ENCODE assay signal across 8 cellular contexts in genomic region chr11:125871391-125872137, GRCh38. TPM values are rescaled to one million over a fixed set of nuclear protein-coding genes. Genes with fewer than 3 reads are reported as not detected.
A peak's percentile ranks its signal among the peaks of the same experiment; 100 is the strongest.
DNase-seq lines count a peak whose midpoint lies in the region; ATAC-seq and TF ChIP-seq lines count a peak whose summit lies in the region.

No MANE protein-coding gene starts in this region.

- no peaks in the 10 kb centered on the region for H3K4me1 ChIP-seq in mammary epithelial cell (ENCODE audit: insufficient read depth, low read length)
- H3K4me1 ChIP-seq in naive thymus-derived CD4-positive, alpha-beta T cell (ENCODE audit: control insufficient read depth in 2 of 2, insufficient read depth in 2 of 2, low read length in 2 of 2): no peaks in the 10 kb centered on the region
- no peaks in the 10 kb centered on the region for H3K4me1 ChIP-seq in esophagus squamous epithelium

- 74% methylated on average over 10 of the region's 10 CpGs for WGBS in mammary epithelial cell (ENCODE audit: low coverage, missing lambda C conversion rate)
- 68 to 74% methylated on average over 9 to 10 of the region's 10 CpGs for WGBS in esophagus squamous epithelium, 2 donors

- no peak for ATAC-seq in activated CD8-positive, alpha-beta memory T cell treated with anti-CD3 and anti-CD28 coated beads, Interleukin-2, amount 10 ng/mL, durations not matched to agents 7 days and 5 days
- ATAC-seq in naive thymus-derived CD4-positive, alpha-beta T cell: peak; percentile 69
- no peak for ATAC-seq in GM21529 (IDR thresholded peaks at IDR 0.05; ENCODE audit: unreplicated experiment)

- H3K4me1 Mint-ChIP-seq in activated CD8-positive, alpha-beta memory T cell treated with anti-CD3 and anti-CD28 coated beads, Interleukin-2, amount 10 ng/mL, durations not matched to agents 7 days and 5 days: no peaks in the 10 kb centered on the region
- H3K4me1 Mint-ChIP-seq in naive thymus-derived CD4-positive, alpha-beta T cell: no peaks in the 10 kb centered on the region
- peaks cover 1% of the 10 kb centered on the region for H3K4me1 Mint-ChIP-seq in CD14-positive monocyte

- no peak overlapping the region for H2AFZ ChIP-seq in mammary epithelial cell (ENCODE audit: low read depth, low read length)

- TF ChIP-seq POLR2A in esophagus squamous epithelium (IDR thresholded peaks at IDR 0.05): no peak

- in situ Hi-C loops in mammary epithelial cell (cut with MboI; ENCODE audit: low sequenced_read_pairs in 2 of 2): loop anchor here in 1 of 2 donors (10.0 kb wide), 1 partner anchor 247 kb away; the partner anchor contains the start of gene CHEK1

- no peaks in the 10 kb centered on the region for H3K9me3 Mint-ChIP-seq in activated CD8-positive, alpha-beta memory T cell treated with anti-CD3 and anti-CD28 coated beads, Interleukin-2, amount 10 ng/mL, durations not matched to agents 7 days and 5 days (ENCODE audit: low read depth)
- peaks cover 0 to 11% (median 0%) of the 10 kb centered on the region in 11 donors for H3K9me3 Mint-ChIP-seq in naive thymus-derived CD4-positive, alpha-beta T cell
- H3K9me3 Mint-ChIP-seq in CD14-positive monocyte: peaks cover 9 to 20% (median 11%) of the 10 kb centered on the region in 7 donors

- no peaks in the 10 kb centered on the region for H3K36me3 ChIP-seq in mammary epithelial cell (ENCODE audit: insufficient read depth, low read length)
- no peaks in the 10 kb centered on the region for H3K36me3 ChIP-seq in naive thymus-derived CD4-positive, alpha-beta T cell (ENCODE audit: control insufficient read depth in 2 of 3, insufficient read depth in 3 of 3, low read length in 3 of 3)
- no peaks in the 10 kb centered on the region for H3K36me3 ChIP-seq in esophagus squamous epithelium

- H3K4me3 ChIP-seq in mammary epithelial cell (replicated peaks in 1 of 3; ENCODE audit: insufficient read depth in 1 of 3, low read depth in 2 of 3, low read length in 3 of 3): no peak overlapping the region
- no peak overlapping the region for H3K4me3 ChIP-seq in naive thymus-derived CD4-positive, alpha-beta T cell (ENCODE audit: low read length)
- no peak overlapping the region for H3K4me3 ChIP-seq in esophagus squamous epithelium

- no peak overlapping the region for H3K4me2 ChIP-seq in mammary epithelial cell (ENCODE audit: insufficient read depth, low read depth, low read length)

- no peak overlapping the region for H3K4me3 Mint-ChIP-seq in activated CD8-positive, alpha-beta memory T cell treated with anti-CD3 and anti-CD28 coated beads, Interleukin-2, amount 10 ng/mL, durations not matched to agents 7 days and 5 days
- H3K4me3 Mint-ChIP-seq in naive thymus-derived CD4-positive, alpha-beta T cell: no peak overlapping the region
- H3K4me3 Mint-ChIP-seq in CD14-positive monocyte: no peak overlapping the region

- POLR2A ChIA-PET in naive thymus-derived CD4-positive, alpha-beta T cell (lab: Charles Lee): no interaction called here

- CTCF ChIA-PET in activated CD8-positive, alpha-beta memory T cell treated with anti-CD3 and anti-CD28 coated beads, Interleukin-2, amount 10 ng/mL, durations not matched to agents 7 days and 5 days (lab: Charles Lee): no interaction called here
- CTCF ChIA-PET in mammary epithelial cell (lab: Charles Lee; ENCODE audit: low non-redundant PET): no interaction called here
- CTCF ChIA-PET in naive thymus-derived CD4-positive, alpha-beta T cell (lab: Charles Lee): no interaction called here

- TF ChIP-seq CTCF in mammary epithelial cell (conservative IDR thresholded peaks at IDR 0.05 in 1 of 2, IDR thresholded peaks at IDR 0.05 in 1 of 2; ENCODE audit: extremely low read depth in 1 of 2, insufficient read depth in 1 of 2, low read depth in 1 of 2, low read length in 2 of 2) (peak; percentile 36 to 46), CD14-positive monocyte (IDR thresholded peaks at IDR 0.05) (no peak), esophagus squamous epithelium (IDR thresholded peaks at IDR 0.05) (peak in 3 of 6 experiments; percentile 20 to 44 (median 20))

- peaks cover 5% of the 10 kb centered on the region for H3K9me3 ChIP-seq in mammary epithelial cell (replicated peaks; ENCODE audit: insufficient read depth, low read length)
- no peaks in the 10 kb centered on the region for H3K9me3 ChIP-seq in naive thymus-derived CD4-positive, alpha-beta T cell (ENCODE audit: control insufficient read depth in 2 of 3, low read length in 3 of 3)
- no peaks in the 10 kb centered on the region for H3K9me3 ChIP-seq in esophagus squamous epithelium

- H3K27ac Mint-ChIP-seq in activated CD8-positive, alpha-beta memory T cell treated with anti-CD3 and anti-CD28 coated beads, Interleukin-2, amount 10 ng/mL, durations not matched to agents 7 days and 5 days: no peak overlapping the region
- no peak overlapping the region for H3K27ac Mint-ChIP-seq in naive thymus-derived CD4-positive, alpha-beta T cell
- no peak overlapping the region for H3K27ac Mint-ChIP-seq in CD14-positive monocyte

- intact Hi-C loops in mammary epithelial cell (cut with micrococcal nuclease): loop anchor here (10.0 kb wide), 1 partner anchor 727 kb away; no protein-coding TSS in a partner anchor
- intact Hi-C loops in naive thymus-derived CD4-positive, alpha-beta T cell (cut with micrococcal nuclease): loop anchor here (1.0 to 10.0 kb wide), 9 partner anchors 147 to 1799 kb away; partner anchors contain the start of gene EI24 (in 1 of the 2)
- intact Hi-C loops in CD14-positive monocyte (cut with micrococcal nuclease): no loop called here
- intact Hi-C loops in esophagus squamous epithelium (cut with DNase I): no loop called here

- no TSS peak for BruUV-seq in mammary epithelial cell (replicated peaks; lab: Mats Ljungman, UMichigan)

- no peaks in the 10 kb centered on the region for H3K27me3 ChIP-seq in mammary epithelial cell (ENCODE audit: insufficient read depth, low read length)
- no peaks in the 10 kb centered on the region for H3K27me3 ChIP-seq in naive thymus-derived CD4-positive, alpha-beta T cell (ENCODE audit: control insufficient read depth in 2 of 2, insufficient read depth in 2 of 2, low read length in 2 of 2)
- H3K27me3 ChIP-seq in esophagus squamous epithelium: no peaks in the 10 kb centered on the region

- H3K36me3 Mint-ChIP-seq in activated CD8-positive, alpha-beta memory T cell treated with anti-CD3 and anti-CD28 coated beads, Interleukin-2, amount 10 ng/mL, durations not matched to agents 7 days and 5 days: no peaks in the 10 kb centered on the region
- peaks cover 0 to 9% (median 0%) of the 10 kb centered on the region in 5 donors for H3K36me3 Mint-ChIP-seq in naive thymus-derived CD4-positive, alpha-beta T cell
- no peaks in the 10 kb centered on the region for H3K36me3 Mint-ChIP-seq in CD14-positive monocyte

- H3K27ac ChIP-seq in mammary epithelial cell (ENCODE audit: insufficient read depth, low read depth, low read length): no peak overlapping the region
- no peak overlapping the region for H3K27ac ChIP-seq in naive thymus-derived CD4-positive, alpha-beta T cell (ENCODE audit: low read depth, low read length)
- no peak overlapping the region for H3K27ac ChIP-seq in esophagus squamous epithelium

- peak; percentile 25 for DNase-seq in activated CD8-positive, alpha-beta memory T cell treated with anti-CD3 and anti-CD28 coated beads, Interleukin-2, amount 50 U/mL, for 4 hours
- no peak for DNase-seq in activated CD8-positive, alpha-beta memory T cell treated with anti-CD3 and anti-CD28 coated beads, Interleukin-2, amount 10 ng/mL, durations not matched to agents 7 days and 5 days
- DNase-seq in NCI-H69 (lab: John Stamatoyannopoulos, UW) (peak; percentile 66), mammary epithelial cell (peak; percentile 6), CD14-positive monocyte (ENCODE audit: low spot score) (no peak), esophagus squamous epithelium (lab: John Stamatoyannopoulos, UW) (no peak)
- DNase-seq in naive thymus-derived CD4-positive, alpha-beta T cell: peak in 5 of 9 donors; percentile 6 to 51 (median 35)

- H4K20me1 ChIP-seq in mammary epithelial cell (ENCODE audit: insufficient read depth, low read length): no peaks in the 10 kb centered on the region

- no peaks in the 10 kb centered on the region for H3K79me2 ChIP-seq in mammary epithelial cell (ENCODE audit: insufficient read depth, low read length)

- dilution Hi-C loops in mammary epithelial cell (cut with HindIII; ENCODE audit: low sequenced_read_pairs): no loop called here

- H3K27me3 Mint-ChIP-seq in activated CD8-positive, alpha-beta memory T cell treated with anti-CD3 and anti-CD28 coated beads, Interleukin-2, amount 10 ng/mL, durations not matched to agents 7 days and 5 days: peaks cover 6% of the 10 kb centered on the region
- H3K27me3 Mint-ChIP-seq in naive thymus-derived CD4-positive, alpha-beta T cell: peaks cover 0 to 5% (median 0%) of the 10 kb centered on the region in 5 donors
- H3K27me3 Mint-ChIP-seq in CD14-positive monocyte (ENCODE audit: low read depth in 3 of 3): peaks cover 0 to 6% (median 1%) of the 10 kb centered on the region in 3 donors

- no peak overlapping the region for H3K9ac ChIP-seq in mammary epithelial cell (ENCODE audit: insufficient read depth, low read length)

RNA-seq across cellular contexts. Expression of gene HYLS1, which starts 15.9 kb away (rescaled TPM):
- 10 to 100 TPM in 1 of 2 experiments, 1 to 10 TPM in 1; 8.9 to 11.2 TPM for total RNA-seq in activated CD8-positive, alpha-beta memory T cell treated with anti-CD3 and anti-CD28 coated beads, Interleukin-2, amount 10 ng/mL, durations not matched to agents 7 days and 5 days
- total RNA-seq in mammary epithelial cell: 1 to 10 TPM; 2.5 to 8.8 TPM
- polyA plus RNA-seq in mammary epithelial cell: 6.5 TPM
- polyA minus RNA-seq in mammary epithelial cell: 6.0 TPM
- total RNA-seq in naive thymus-derived CD4-positive, alpha-beta T cell: 10 to 100 TPM in 1 of 5 experiments, 1 to 10 TPM in 4; 2.7 to 13.1 (median 8.0) TPM
- polyA plus RNA-seq in naive thymus-derived CD4-positive, alpha-beta T cell: 10 to 100 TPM in 1 of 2 donors, 1 to 10 TPM in 1; 7.5 to 13.1 TPM
- polyA plus RNA-seq in CD14-positive monocyte: 1 to 10 TPM; 2.0 to 2.6 TPM
- 1 to 10 TPM; 1.4 to 5.0 (median 4.0) TPM for total RNA-seq in esophagus squamous epithelium

RNA-seq across cellular contexts. Expression of gene PUS3, which starts 31.4 kb away (rescaled TPM):
- total RNA-seq in activated CD8-positive, alpha-beta memory T cell treated with anti-CD3 and anti-CD28 coated beads, Interleukin-2, amount 10 ng/mL, durations not matched to agents 7 days and 5 days: 10 to 100 TPM; 11.0 to 13.1 TPM
- 10 to 100 TPM; 10.7 to 12.0 TPM for total RNA-seq in mammary epithelial cell
- 10.5 TPM for polyA plus RNA-seq in mammary epithelial cell
- 3.5 TPM for polyA minus RNA-seq in mammary epithelial cell
- total RNA-seq in naive thymus-derived CD4-positive, alpha-beta T cell: 10 to 100 TPM in 2 of 5 experiments, 1 to 10 TPM in 3; 4.6 to 15.3 (median 9.3) TPM
- polyA plus RNA-seq in naive thymus-derived CD4-positive, alpha-beta T cell: 10 to 100 TPM in 1 of 2 donors, 1 to 10 TPM in 1; 9.6 to 14.1 TPM
- 1 to 10 TPM; 3.1 to 5.3 TPM for polyA plus RNA-seq in CD14-positive monocyte
- total RNA-seq in esophagus squamous epithelium: 10 to 100 TPM in 2 of 4 donors, 1 to 10 TPM in 2; 9.2 to 11.9 (median 10.7) TPM

RNA-seq across cellular contexts. Expression of gene DDX25, which starts 32.7 kb away (rescaled TPM):
- total RNA-seq in activated CD8-positive, alpha-beta memory T cell treated with anti-CD3 and anti-CD28 coated beads, Interleukin-2, amount 10 ng/mL, durations not matched to agents 7 days and 5 days: under 1 TPM in 1 of 2 experiments, not detected in 1; 0.50 TPM
- total RNA-seq in mammary epithelial cell (not detected), esophagus squamous epithelium (under 1 TPM in 1 of 4 donors, not detected in 3; 0.38 TPM)
- polyA plus RNA-seq in mammary epithelial cell (0.05 TPM), CD14-positive monocyte (not detected)
- not detected for polyA minus RNA-seq in mammary epithelial cell
- total RNA-seq in naive thymus-derived CD4-positive, alpha-beta T cell: under 1 TPM in 1 of 5 experiments, not detected in 4; 0.05 TPM
- polyA plus RNA-seq in naive thymus-derived CD4-positive, alpha-beta T cell: under 1 TPM in 1 of 2 donors, not detected in 1; 0.02 TPM

RNA-seq across cellular contexts. Expression of gene PATE4, which starts 38.4 kb away (rescaled TPM):
- total RNA-seq in activated CD8-positive, alpha-beta memory T cell treated with anti-CD3 and anti-CD28 coated beads, Interleukin-2, amount 10 ng/mL, durations not matched to agents 7 days and 5 days: not detected
- total RNA-seq in mammary epithelial cell: not detected
- polyA plus RNA-seq in mammary epithelial cell: not detected
- not detected for polyA minus RNA-seq in mammary epithelial cell
- total RNA-seq in naive thymus-derived CD4-positive, alpha-beta T cell: not detected
- not detected for polyA plus RNA-seq in naive thymus-derived CD4-positive, alpha-beta T cell
- not detected for polyA plus RNA-seq in CD14-positive monocyte
- not detected for total RNA-seq in esophagus squamous epithelium

Comparison
In these comparisons a context has a peak if more than half of its experiments do, and no peak if none do; other contexts are left out.
1. DNase-seq: peak in activated CD8-positive, alpha-beta memory T cell treated with anti-CD3 and anti-CD28 coated beads, Interleukin-2, amount 50 U/mL, for 4 hours (single experiment), NCI-H69 (single experiment), mammary epithelial cell (single experiment) and naive thymus-derived CD4-positive, alpha-beta T cell (5 of 9); none in activated CD8-positive, alpha-beta memory T cell treated with anti-CD3 and anti-CD28 coated beads, Interleukin-2, amount 10 ng/mL, durations not matched to agents 7 days and 5 days (single experiment), CD14-positive monocyte (single experiment) and esophagus squamous epithelium (single experiment).
2. intact Hi-C loops: an anchor here in mammary epithelial cell (10.0 kb wide) and naive thymus-derived CD4-positive, alpha-beta T cell (1.0 to 10.0 kb wide); none called in CD14-positive monocyte and esophagus squamous epithelium.